ENCODE assay signal across 21 cellular contexts in genomic region chr16:84967828-84968227, GRCh38.
"Had no signal": no experiment of that assay in that cellular context is flagged by ENCODE, and none has a peak within 500 bp of the region (broad histone marks: within the 10 kb centered on the region; RNA-seq: fewer than 3 reads in every experiment).

No MANE protein-coding gene starts in this region.

- H3K9ac ChIP-seq: neural progenitor cell had no signal

- H3K9me3 ChIP-seq: body of pancreas, mucosa of descending colon, spleen had no signal

- H3K4me3 ChIP-seq: body of pancreas, cardiac muscle cell, mucosa of descending colon, neural progenitor cell, spleen had no signal

- H3K36me3 ChIP-seq: cardiac muscle cell, neural progenitor cell had no signal

- H2AFZ ChIP-seq: neural progenitor cell had no signal

- H3K4me2 ChIP-seq: neural progenitor cell had no signal

- ATAC-seq: activated naive CD8-positive, alpha-beta T cell treated with anti-CD3 and anti-CD28 coated beads, Interleukin-2, amount 50 U/mL, for 24 hours; body of pancreas; left ventricle myocardium superior; mucosa of descending colon had no signal

- H3K27me3 ChIP-seq: body of pancreas, cardiac muscle cell, neural progenitor cell had no signal

- DNase-seq: activated CD4-positive, alpha-beta memory T cell treated with anti-CD3 and anti-CD28 coated beads for 36 hours; activated CD4-positive, alpha-beta T cell treated with anti-CD3 and anti-CD28 coated beads for 48 hours; activated naive CD4-positive, alpha-beta T cell treated with anti-CD3 and anti-CD28 coated beads, Interleukin-2, amount 10 ng/mL, durations not matched to agents 7 days and 5 days; activated naive CD8-positive, alpha-beta T cell treated with anti-CD3 and anti-CD28 coated beads, Interleukin-2, amount 50 U/mL, for 24 hours; activated T-cell treated with anti-CD3 and anti-CD28 coated beads, Interleukin-2, amount 50 U/mL, for 48 hours; anterior cingulate cortex; body of pancreas; cortex of kidney; endodermal cell; foreskin melanocyte; hippocampal formation; left ventricle myocardium superior; mammary epithelial cell; mucosa of descending colon; naive B cell; retina; spleen; stimulated activated CD4-positive, alpha-beta T cell treated with anti-CD3 and anti-CD28 coated beads, Interleukin-4, amount 100 ng/mL, for 24 hours; stimulated activated naive CD4-positive, alpha-beta T cell treated with Interleukin-2 at 50 U/mL for 16 hours had no signal

- H3K27ac ChIP-seq: body of pancreas, cardiac muscle cell, neural progenitor cell, spleen had no signal

- H3K4me1 ChIP-seq: neural progenitor cell had no signal
